8 cellular contexts compared by ENCODE assay signal in genomic region chr1:156623946-156624813, GRCh38. TPM values are rescaled to one million over a fixed set of nuclear protein-coding genes. Genes with fewer than 3 reads are reported as not detected.
DNase-seq lines count a peak whose midpoint lies in the region; ATAC-seq lines count a peak whose summit lies in the region.

No MANE protein-coding gene starts in this region.

- DNase-seq in SIG-M5 treated with dmso at 0.1 percent for 504 hours (lab: John Stamatoyannopoulos, UW; ENCODE audit: unreplicated experiment) (peak; percentile 59), SIG-M5 (lab: John Stamatoyannopoulos, UW) (no peak), NCI-H526 treated with DMSO at 0.1 percent for 48 hours (lab: John Stamatoyannopoulos, UW) (peak; percentile 81), cardiac septum (ENCODE audit: low spot score) (peak; percentile 76), posterior vena cava (ENCODE audit: low spot score) (peak; percentile 87), mucosa of gallbladder (ENCODE audit: low spot score) (no peak)
- peak; percentile 59 for DNase-seq in activated naive CD4-positive, alpha-beta T cell treated with anti-CD3 and anti-CD28 coated beads for 36 hours

- H3K27ac Mint-ChIP-seq in activated naive CD4-positive, alpha-beta T cell treated with anti-CD3 and anti-CD28 coated beads for 36 hours, result no peak overlapping the region

- ATAC-seq in HG02798 (IDR thresholded peaks at IDR 0.05; ENCODE audit: poor library complexity, unreplicated experiment), result no peak

- H3K27me3 Mint-ChIP-seq in activated naive CD4-positive, alpha-beta T cell treated with anti-CD3 and anti-CD28 coated beads for 36 hours (ENCODE audit: low read depth), result peaks cover 51% of the 10 kb centered on the region

- intact Hi-C loops in activated naive CD4-positive, alpha-beta T cell treated with anti-CD3 and anti-CD28 coated beads for 36 hours (cut with micrococcal nuclease), result no loop called here
- intact Hi-C loops in cardiac septum (cut with DNase I) (no loop called here), posterior vena cava (cut with DNase I) (no loop called here)

- H3K9me3 Mint-ChIP-seq in activated naive CD4-positive, alpha-beta T cell treated with anti-CD3 and anti-CD28 coated beads for 36 hours, result no peaks in the 10 kb centered on the region

- CTCF ChIA-PET in activated naive CD4-positive, alpha-beta T cell treated with anti-CD3 and anti-CD28 coated beads for 36 hours (lab: Charles Lee), result interaction anchor here (0.9 to 9.0 kb wide), 21 partner anchors 10 to 278 kb away, joined by 3 to 168 read pairs (median 8); partner anchors contain the start of genes BCAN, CRABP2, ISG20L2 and METTL25B

- peak overlapping the region; percentile 50 for H3K4me3 Mint-ChIP-seq in activated naive CD4-positive, alpha-beta T cell treated with anti-CD3 and anti-CD28 coated beads for 36 hours

- peaks cover 7% of the 10 kb centered on the region for H3K4me1 Mint-ChIP-seq in activated naive CD4-positive, alpha-beta T cell treated with anti-CD3 and anti-CD28 coated beads for 36 hours (ENCODE audit: low read depth)

- no peaks in the 10 kb centered on the region for H3K36me3 Mint-ChIP-seq in activated naive CD4-positive, alpha-beta T cell treated with anti-CD3 and anti-CD28 coated beads for 36 hours (ENCODE audit: low read depth)

RNA-seq across cellular contexts. Expression of gene HAPLN2, which starts 5.0 kb away (rescaled TPM):
- under 1 TPM; 0.40 to 0.55 TPM for total RNA-seq in activated naive CD4-positive, alpha-beta T cell treated with anti-CD3 and anti-CD28 coated beads for 36 hours
- 0.43 TPM for total RNA-seq in cardiac septum
- 1 to 10 TPM; 4.4 to 8.7 TPM for total RNA-seq in posterior vena cava
- 0.43 TPM for total RNA-seq in mucosa of gallbladder

RNA-seq across cellular contexts. Expression of gene BCAN, which starts 17.7 kb away (rescaled TPM):
- total RNA-seq in activated naive CD4-positive, alpha-beta T cell treated with anti-CD3 and anti-CD28 coated beads for 36 hours, result not detected
- 0.16 TPM for total RNA-seq in cardiac septum
- total RNA-seq in posterior vena cava, result under 1 TPM; 0.29 to 0.60 TPM
- 0.52 TPM for total RNA-seq in mucosa of gallbladder

RNA-seq across cellular contexts. Expression of gene GPATCH4, which starts 22.9 kb away (rescaled TPM):
- total RNA-seq in activated naive CD4-positive, alpha-beta T cell treated with anti-CD3 and anti-CD28 coated beads for 36 hours, result 10 to 100 TPM; 37.5 to 38.3 TPM
- 15.5 TPM for total RNA-seq in cardiac septum
- 10 to 100 TPM; 28.3 to 37.7 TPM for total RNA-seq in posterior vena cava
- 12.6 TPM for total RNA-seq in mucosa of gallbladder

RNA-seq across cellular contexts. Expression of gene NAXE, which starts 32.6 kb away (rescaled TPM):
- 10 to 100 TPM; 77.4 to 84.6 TPM for total RNA-seq in activated naive CD4-positive, alpha-beta T cell treated with anti-CD3 and anti-CD28 coated beads for 36 hours
- total RNA-seq in cardiac septum, result 91.4 TPM
- 10 to 100 TPM; 62.5 to 82.1 TPM for total RNA-seq in posterior vena cava
- total RNA-seq in mucosa of gallbladder, result 99.0 TPM

RNA-seq across cellular contexts. Expression of gene TTC24, which starts 44.7 kb away (rescaled TPM):
- 1 to 10 TPM; 3.1 to 3.9 TPM for total RNA-seq in activated naive CD4-positive, alpha-beta T cell treated with anti-CD3 and anti-CD28 coated beads for 36 hours
- not detected for total RNA-seq in cardiac septum
- not detected for total RNA-seq in posterior vena cava
- 0.60 TPM for total RNA-seq in mucosa of gallbladder

Comparison
In these comparisons a context has a peak if more than half of its experiments do, and no peak if none do; other contexts are left out.
1. DNase-seq: peak in SIG-M5 treated with dmso at 0.1 percent for 504 hours (single experiment), NCI-H526 treated with DMSO at 0.1 percent for 48 hours (single experiment), activated naive CD4-positive, alpha-beta T cell treated with anti-CD3 and anti-CD28 coated beads for 36 hours (single experiment), cardiac septum (single experiment) and posterior vena cava (single experiment); none in SIG-M5 (single experiment) and mucosa of gallbladder (single experiment).